Comparison of ENCODE assay signal across 14 cellular contexts in the genomic region with DNA sequence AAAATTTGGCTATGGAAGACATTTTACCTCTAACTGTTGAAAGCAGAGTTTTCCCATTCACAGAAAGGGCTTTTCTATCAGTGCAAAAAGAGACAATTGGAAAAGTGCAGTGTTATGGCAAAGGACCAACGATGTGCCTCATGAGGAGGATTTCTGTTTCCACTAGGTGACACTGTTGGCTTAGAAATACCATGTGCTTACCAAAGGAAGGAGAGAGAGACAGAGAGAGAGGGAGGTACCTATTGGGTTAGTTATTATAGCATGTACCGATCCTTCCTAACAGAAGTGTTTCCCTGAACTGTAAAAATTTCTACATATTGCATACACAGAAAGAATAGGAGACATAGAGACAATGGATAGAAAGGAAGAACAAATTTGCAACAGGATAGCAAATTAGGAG. TPM values are rescaled to one million over a fixed set of nuclear protein-coding genes. Genes with fewer than 3 reads are reported as not detected.
DNase-seq lines count a peak whose midpoint lies in the region; ATAC-seq and TF ChIP-seq lines count a peak whose summit lies in the region.
"Had no signal": no experiment of that assay in that cellular context is flagged by ENCODE, and none has a peak within 500 bp of the region (broad histone marks: within the 10 kb centered on the region; RNA-seq: fewer than 3 reads in every experiment).

No MANE protein-coding gene starts in this region.

- no peak for TF ChIP-seq POLR2A in testis (IDR thresholded peaks at IDR 0.05)

- no peak overlapping the region for H3K27ac ChIP-seq in testis
- H3K27ac ChIP-seq: lower lobe of right lung, ovary had no signal

- H3K4me1 ChIP-seq in adipocyte (ENCODE audit: control insufficient read depth, insufficient read depth, low read length): no peaks in the 10 kb centered on the region
- no peaks in the 10 kb centered on the region for H3K4me1 ChIP-seq in testis
- H3K4me1 ChIP-seq: lower lobe of right lung had no signal

- WGBS in testis, 2 donors: 59 to 81% methylated on average over 2 of the region's 2 CpGs

- no peak overlapping the region for H3K4me3 ChIP-seq in adipocyte (ENCODE audit: low read length)
- H3K4me3 ChIP-seq in testis: no peak overlapping the region
- H3K4me3 ChIP-seq: lower lobe of right lung, ovary had no signal

- H3K36me3 ChIP-seq in adipocyte (ENCODE audit: control insufficient read depth, insufficient read depth, low read length, severe bottlenecking) (no peaks in the 10 kb centered on the region), testis (ENCODE audit: low read depth, missing control alignments) (no peaks in the 10 kb centered on the region)
- H3K36me3 ChIP-seq: lower lobe of right lung, ovary had no signal

- TF ChIP-seq CTCF in testis (IDR thresholded peaks at IDR 0.05): no peak

- no peak for ATAC-seq in GM18873 (IDR thresholded peaks at IDR 0.05; ENCODE audit: low FRiP score, unreplicated experiment)
- no peak for ATAC-seq in HG03520 (IDR thresholded peaks at IDR 0.05; ENCODE audit: unreplicated experiment)
- ATAC-seq: lower lobe of right lung had no signal

- H3K27me3 ChIP-seq in adipocyte (replicated peaks; ENCODE audit: control insufficient read depth, insufficient read depth, low read length): no peaks in the 10 kb centered on the region
- no peaks in the 10 kb centered on the region for H3K27me3 ChIP-seq in testis
- H3K27me3 ChIP-seq: ovary had no signal

- DNase-seq in DMS53 (lab: John Stamatoyannopoulos, UW): peak; percentile 55
- no peak for DNase-seq in DMS53 treated with DMSO at 0.1 percent for 48 hours (lab: John Stamatoyannopoulos, UW; ENCODE audit: unreplicated experiment)
- DNase-seq in LoVo (ENCODE audit: low spot score): peak; percentile 39
- DNase-seq in adipocyte (ENCODE audit: low read depth): peak; percentile 70
- DNase-seq in kidney tubule cell (ENCODE audit: low spot score): peak; percentile 22
- no peak for DNase-seq in testis
- DNase-seq: 8988T, aorta, lower lobe of right lung, NCI-H2227 treated with DMSO at 0.1 percent for 48 hours, ovary had no signal

- H3K9me3 ChIP-seq in adipocyte (ENCODE audit: control insufficient read depth, low read length): peaks cover 13% of the 10 kb centered on the region
- no peaks in the 10 kb centered on the region for H3K9me3 ChIP-seq in testis
- H3K9me3 ChIP-seq: ovary had no signal

- intact Hi-C loops in testis (cut with DNase I; ENCODE audit: low total_unique reads): no loop called here

- no peak overlapping the region for H3K9ac ChIP-seq in adipocyte (ENCODE audit: low read length)

RNA-seq across cellular contexts. Expression of gene PSG4, which starts 23.9 kb away (rescaled TPM):
- under 1 TPM in 1 of 2 donors, not detected in 1; 0.25 TPM for total RNA-seq in testis
- polyA plus RNA-seq in testis (ENCODE audit: insufficient read depth, low read depth, low replicate concordance): not detected
- total RNA-seq: aorta, lower lobe of right lung, ovary had no signal
- polyA plus RNA-seq: aorta, ovary had no signal

RNA-seq across cellular contexts. Expression of gene PSG9, which starts 40.0 kb away (rescaled TPM):
- total RNA-seq in testis: under 1 TPM in 1 of 2 donors, not detected in 1; 0.12 TPM
- not detected for polyA plus RNA-seq in testis (ENCODE audit: insufficient read depth, low read depth, low replicate concordance)
- total RNA-seq: aorta, lower lobe of right lung, ovary, ureter had no signal
- polyA plus RNA-seq: aorta, ovary had no signal

RNA-seq across cellular contexts. Expression of gene PSG5, which starts 43.0 kb away (rescaled TPM):
- not detected for total RNA-seq in testis
- polyA plus RNA-seq in testis (ENCODE audit: insufficient read depth, low read depth, low replicate concordance): not detected
- total RNA-seq: aorta, lower lobe of right lung, ovary, ureter had no signal
- polyA plus RNA-seq: aorta, ovary had no signal

Comparison
In these comparisons a context has a peak if more than half of its experiments do, and no peak if none do; other contexts are left out.
1. DNase-seq: peak in DMS53 (single experiment), LoVo (single experiment), adipocyte (single experiment) and kidney tubule cell (single experiment); none in DMS53 treated with DMSO at 0.1 percent for 48 hours (single experiment) and testis (single experiment).